ENCODE assay signal across 1 cellular context in genomic region chr1:26237230-26237966, GRCh38.
TF ChIP-seq lines count a peak whose summit lies in the region.

No MANE protein-coding gene starts in this region.

TF ChIP-seq in K562, 482 proteins besides CTCF, POLR2A, EP300 and RAD21 (continued from another document and continues in another):
- no peak for TF ChIP-seq AFF4 (CRISPR knock-in tag; IDR thresholded peaks at IDR 0.05)
- TF ChIP-seq TAL1 (IDR thresholded peaks at IDR 0.05), result no peak
- no peak for TF ChIP-seq KAT2B (IDR thresholded peaks at IDR 0.05; ENCODE audit: low read depth, low read length)
- no peak for TF ChIP-seq DNMT1 (IDR thresholded peaks at IDR 0.05)
- no peak for TF ChIP-seq HNRNPUL1 (IDR thresholded peaks at IDR 0.05; ENCODE audit: low read length)
- no peak for TF ChIP-seq SMARCA5 (IDR thresholded peaks at IDR 0.05)
- TF ChIP-seq GTF2A2 (tag; IDR thresholded peaks at IDR 0.05), result no peak
- no peak for TF ChIP-seq HSF4 (CRISPR knock-in tag; IDR thresholded peaks at IDR 0.05; ENCODE audit: borderline replicate concordance)
- TF ChIP-seq RNF2 (IDR thresholded peaks at IDR 0.05), result no peak
- no peak for TF ChIP-seq ZNF445 (CRISPR knock-in tag; IDR thresholded peaks at IDR 0.05; ENCODE audit: low read depth)
- no peak for TF ChIP-seq CREB5 (CRISPR knock-in tag; IDR thresholded peaks at IDR 0.05)
- TF ChIP-seq PTTG1 (tag; IDR thresholded peaks at IDR 0.05; ENCODE audit: low read depth), result no peak
- no peak for TF ChIP-seq ZNF511 (CRISPR knock-in tag; IDR thresholded peaks at IDR 0.05)
- no peak for TF ChIP-seq CTCFL (IDR thresholded peaks at IDR 0.05; ENCODE audit: borderline replicate concordance, insufficient read depth, low read depth, low read length, poor library complexity, severe bottlenecking)
- TF ChIP-seq ESRRA (IDR thresholded peaks at IDR 0.05; ENCODE audit: borderline replicate concordance, low read depth), result no peak
- TF ChIP-seq NONO (IDR thresholded peaks at IDR 0.05; ENCODE audit: low read depth in 2 of 2, low read length in 1 of 2), result no peak
- no peak for TF ChIP-seq ZNF217 (CRISPR knock-in tag; IDR thresholded peaks at IDR 0.05)
- TF ChIP-seq MYNN (IDR thresholded peaks at IDR 0.05), result no peak
- TF ChIP-seq MYNN (CRISPR knock-in tag; IDR thresholded peaks at IDR 0.05), result no peak
- TF ChIP-seq MTA1 (IDR thresholded peaks at IDR 0.05; ENCODE audit: borderline replicate concordance), result no peak
- TF ChIP-seq EZH2 (IDR thresholded peaks at IDR 0.05; ENCODE audit: borderline replicate concordance, low read depth, low read length), result no peak
- peak; percentile 99 for TF ChIP-seq BACH1 (tag; IDR thresholded peaks at IDR 0.05)
- 0 out of 2 replicates have a peak, but pooled peaks have one; percentile 51 for TF ChIP-seq ELK3 (CRISPR knock-in tag; IDR thresholded peaks at IDR 0.05)
- TF ChIP-seq RFX5 (IDR thresholded peaks at IDR 0.05; ENCODE audit: low read depth, low read length), result no peak
- 0 out of 2 replicates have a peak, but pooled peaks have one; percentile 23 for TF ChIP-seq PML (IDR thresholded peaks at IDR 0.05; ENCODE audit: low read length)
- TF ChIP-seq ZNF277 (CRISPR knock-in tag; IDR thresholded peaks at IDR 0.05; ENCODE audit: borderline replicate concordance), result no peak
- peak; percentile 95 for TF ChIP-seq SMARCA4 (IDR thresholded peaks at IDR 0.05)
- no peak for TF ChIP-seq HNRNPLL (IDR thresholded peaks at IDR 0.05; ENCODE audit: low read depth, low read length, poor library complexity, severe bottlenecking)
- no peak for TF ChIP-seq GMEB1 (CRISPR knock-in tag; IDR thresholded peaks at IDR 0.05)
- TF ChIP-seq KLF16 (IDR thresholded peaks at IDR 0.05), result no peak
- no peak for TF ChIP-seq CBX2 (IDR thresholded peaks at IDR 0.05; ENCODE audit: insufficient read depth, low read length, poor library complexity, severe bottlenecking)
- TF ChIP-seq SP2 (IDR thresholded peaks at IDR 0.05; ENCODE audit: extremely low read depth, low read depth, low read length, poor library complexity, severe bottlenecking), result no peak
- TF ChIP-seq IRF2 (CRISPR knock-in tag; IDR thresholded peaks at IDR 0.05), result no peak
- TF ChIP-seq ZNF318 (IDR thresholded peaks at IDR 0.05; ENCODE audit: borderline replicate concordance in 1 of 2, low read depth in 1 of 2), result no peak
- TF ChIP-seq THAP7 (CRISPR knock-in tag; IDR thresholded peaks at IDR 0.05), result no peak
- TF ChIP-seq SRSF9 (IDR thresholded peaks at IDR 0.05; ENCODE audit: borderline replicate concordance, low read depth, low read length), result no peak
- no peak for TF ChIP-seq JUNB (CRISPR knock-in tag; conservative IDR thresholded peaks at IDR 0.05)
- no peak for TF ChIP-seq ZNF280B (CRISPR knock-in tag; IDR thresholded peaks at IDR 0.05)
- peak; percentile 66 for TF ChIP-seq EP400 (IDR thresholded peaks at IDR 0.05)
